9 cellular contexts compared by ENCODE assay signal in genomic region chr1:47527653-47528272, GRCh38.
DNase-seq lines count a peak whose midpoint lies in the region; ATAC-seq and TF ChIP-seq lines count a peak whose summit lies in the region.
"Had no signal": no experiment of that assay in that cellular context is flagged by ENCODE, and none has a peak within 500 bp of the region (broad histone marks: within the 10 kb centered on the region; RNA-seq: fewer than 3 reads in every experiment).

No MANE protein-coding gene starts in this region.

- no peak for TF ChIP-seq EP300 in transverse colon (IDR thresholded peaks at IDR 0.05; ENCODE audit: low read depth)

- DNase-seq in heart right ventricle (no peak), right atrium auricular region (ENCODE audit: low spot score) (no peak), NCI-H82 treated with DMSO at 0.1 percent for 48 hours (lab: John Stamatoyannopoulos, UW; ENCODE audit: unreplicated experiment) (peak; percentile 12), epithelial cell of proximal tubule (ENCODE audit: low read depth) (no peak), transverse colon (peak; percentile 73), NOMO-1 (lab: John Stamatoyannopoulos, UW; ENCODE audit: unreplicated experiment in 2 of 2) (no peak), RKO (ENCODE audit: low spot score) (no peak)
- DNase-seq: cortex of kidney had no signal

- WGBS in heart right ventricle, 2 donors = 47 to 52% methylated on average over 7 of the region's 7 CpGs
- WGBS in transverse colon (ENCODE audit: low coverage in 1 of 2), 2 donors = 30 to 45% methylated on average over 5 to 7 of the region's 7 CpGs

- H3K4me3 ChIP-seq in heart right ventricle = no peak overlapping the region
- H3K4me3 ChIP-seq in right atrium auricular region = no peak overlapping the region
- no peak overlapping the region for H3K4me3 ChIP-seq in epithelial cell of proximal tubule (ENCODE audit: low read depth, low read length)
- H3K4me3 ChIP-seq in transverse colon = no peak overlapping the region

- H3K9me3 ChIP-seq in heart right ventricle (peaks cover 0 to 20% (median 8%) of the 10 kb centered on the region in 11 donors), right atrium auricular region (peaks cover 0 to 16% of the 10 kb centered on the region in 2 donors), transverse colon (peaks cover 4% of the 10 kb centered on the region in 2 donors)

- TF ChIP-seq CTCF in heart right ventricle (IDR thresholded peaks at IDR 0.05) = peak in 8 of 9 donors; percentile 14 to 59 (median 47)
- TF ChIP-seq CTCF in right atrium auricular region (IDR thresholded peaks at IDR 0.05) = peak in 1 of 2 donors; percentile 49
- TF ChIP-seq CTCF in epithelial cell of proximal tubule (conservative IDR thresholded peaks at IDR 0.05; ENCODE audit: low read depth, low read length) = peak; percentile 73
- TF ChIP-seq CTCF in transverse colon (IDR thresholded peaks at IDR 0.05) = peak; percentile 42 to 72 (median 58)

- intact Hi-C loops in heart right ventricle (cut with DNase I) = loop anchor here in 9 of 10 donors (2.0 to 10.0 kb wide), 4 partner anchors 180 to 187 kb away; no protein-coding TSS in a partner anchor
- intact Hi-C loops in transverse colon (cut with DNase I; ENCODE audit: low total_unique reads) = no loop called here

- no peak for TF ChIP-seq POLR2A in transverse colon (IDR thresholded peaks at IDR 0.05)

- H3K27me3 ChIP-seq in heart right ventricle = peaks cover 0 to 36% (median 22%) of the 10 kb centered on the region in 7 donors
- no peaks in the 10 kb centered on the region for H3K27me3 ChIP-seq in right atrium auricular region
- no peaks in the 10 kb centered on the region for H3K27me3 ChIP-seq in transverse colon

- H3K27ac ChIP-seq in heart right ventricle = no peak overlapping the region
- no peak overlapping the region for H3K27ac ChIP-seq in right atrium auricular region
- H3K27ac ChIP-seq in transverse colon = no peak overlapping the region

- in situ Hi-C loops in transverse colon (cut with MboI; ENCODE audit: low pct_ligation_motif_present in 1 of 4, low pct_unique_long_range_greater_than_20kb in 1 of 4, low sequenced_read_pairs in 3 of 4) = loop anchor here in 3 of 4 donors (10.0 to 25.0 kb wide), 3 partner anchors 97 to 187 kb away; no protein-coding TSS in a partner anchor

- ATAC-seq in heart right ventricle (peak in 1 of 8 donors; percentile 61), HG02840 (IDR thresholded peaks at IDR 0.05; ENCODE audit: low FRiP score, unreplicated experiment) (no peak)

- peaks cover 0 to 6% (median 2%) of the 10 kb centered on the region in 9 donors for H3K4me1 ChIP-seq in heart right ventricle
- peaks cover 0 to under 1% of the 10 kb centered on the region in 2 donors for H3K4me1 ChIP-seq in right atrium auricular region
- peaks cover 0 to 1% (median under 1%) of the 10 kb centered on the region in 4 donors for H3K4me1 ChIP-seq in transverse colon

- H3K36me3 ChIP-seq in heart right ventricle (no peaks in the 10 kb centered on the region), right atrium auricular region (no peaks in the 10 kb centered on the region), transverse colon (no peaks in the 10 kb centered on the region)

Comparison
In these comparisons a context has a peak if more than half of its experiments do, and no peak if none do; other contexts are left out.
1. DNase-seq: peak in NCI-H82 treated with DMSO at 0.1 percent for 48 hours (single experiment) and transverse colon (single experiment); none in heart right ventricle (0 of 2), right atrium auricular region (single experiment), epithelial cell of proximal tubule (single experiment), NOMO-1 (0 of 2) and RKO (single experiment).